ENCODE assay signal across 1 cellular context in the genomic region with DNA sequence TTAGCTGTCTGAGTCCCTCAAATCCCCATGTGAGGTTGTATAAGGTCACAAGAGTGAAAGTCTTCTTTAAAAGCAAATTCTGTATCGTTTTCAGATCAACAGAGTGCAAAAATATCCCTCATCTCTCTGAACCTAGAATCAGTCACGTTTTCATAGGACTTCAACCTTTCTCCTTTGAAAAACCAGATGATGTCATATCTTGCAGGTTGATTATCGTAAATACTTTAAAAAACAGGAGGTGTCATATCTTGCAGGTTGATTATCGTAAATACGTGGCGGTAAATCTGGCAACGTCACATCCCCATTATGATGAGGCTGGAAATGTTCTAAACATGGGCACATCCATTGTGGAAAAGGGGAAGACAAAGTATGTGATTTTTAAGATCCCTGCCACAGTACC.
TF ChIP-seq lines count a peak whose summit lies in the region.

No MANE protein-coding gene starts in this region.

TF ChIP-seq in HepG2, 621 proteins besides CTCF, POLR2A, EP300 and RAD21:
- TF ChIP-seq, protein P1, sequence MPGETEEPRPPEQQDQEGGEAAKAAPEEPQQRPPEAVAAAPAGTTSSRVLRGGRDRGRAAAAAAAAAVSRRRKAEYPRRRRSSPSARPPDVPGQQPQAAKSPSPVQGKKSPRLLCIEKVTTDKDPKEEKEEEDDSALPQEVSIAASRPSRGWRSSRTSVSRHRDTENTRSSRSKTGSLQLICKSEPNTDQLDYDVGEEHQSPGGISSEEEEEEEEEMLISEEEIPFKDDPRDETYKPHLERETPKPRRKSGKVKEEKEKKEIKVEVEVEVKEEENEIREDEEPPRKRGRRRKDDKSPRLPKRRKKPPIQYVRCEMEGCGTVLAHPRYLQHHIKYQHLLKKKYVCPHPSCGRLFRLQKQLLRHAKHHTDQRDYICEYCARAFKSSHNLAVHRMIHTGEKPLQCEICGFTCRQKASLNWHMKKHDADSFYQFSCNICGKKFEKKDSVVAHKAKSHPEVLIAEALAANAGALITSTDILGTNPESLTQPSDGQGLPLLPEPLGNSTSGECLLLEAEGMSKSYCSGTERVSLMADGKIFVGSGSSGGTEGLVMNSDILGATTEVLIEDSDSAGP (CRISPR knock-in tag; IDR thresholded peaks at IDR 0.05; ENCODE audit: borderline replicate concordance): no peak
- peak; percentile 76 for TF ChIP-seq CREB1 (IDR thresholded peaks at IDR 0.05)
- TF ChIP-seq CREB1 (CRISPR knock-in tag; IDR thresholded peaks at IDR 0.05): no peak
- no peak for TF ChIP-seq KLF11 (CRISPR knock-in tag; IDR thresholded peaks at IDR 0.05)
- TF ChIP-seq ATF7 (IDR thresholded peaks at IDR 0.05): peak; percentile 85
- TF ChIP-seq ATF7 (CRISPR knock-in tag; IDR thresholded peaks at IDR 0.05): no peak
- TF ChIP-seq, protein P2, sequence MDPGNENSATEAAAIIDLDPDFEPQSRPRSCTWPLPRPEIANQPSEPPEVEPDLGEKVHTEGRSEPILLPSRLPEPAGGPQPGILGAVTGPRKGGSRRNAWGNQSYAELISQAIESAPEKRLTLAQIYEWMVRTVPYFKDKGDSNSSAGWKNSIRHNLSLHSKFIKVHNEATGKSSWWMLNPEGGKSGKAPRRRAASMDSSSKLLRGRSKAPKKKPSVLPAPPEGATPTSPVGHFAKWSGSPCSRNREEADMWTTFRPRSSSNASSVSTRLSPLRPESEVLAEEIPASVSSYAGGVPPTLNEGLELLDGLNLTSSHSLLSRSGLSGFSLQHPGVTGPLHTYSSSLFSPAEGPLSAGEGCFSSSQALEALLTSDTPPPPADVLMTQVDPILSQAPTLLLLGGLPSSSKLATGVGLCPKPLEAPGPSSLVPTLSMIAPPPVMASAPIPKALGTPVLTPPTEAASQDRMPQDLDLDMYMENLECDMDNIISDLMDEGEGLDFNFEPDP (CRISPR knock-in tag; conservative IDR thresholded peaks at IDR 0.05): no peak
- no peak for TF ChIP-seq ZNF589 (CRISPR knock-in tag; conservative IDR thresholded peaks at IDR 0.05)
- TF ChIP-seq SMC3 (IDR thresholded peaks at IDR 0.05; ENCODE audit: low read length): no peak
- TF ChIP-seq ZBTB3 (CRISPR knock-in tag; IDR thresholded peaks at IDR 0.05; ENCODE audit: borderline replicate concordance, low read depth): no peak
- TF ChIP-seq, protein P3, sequence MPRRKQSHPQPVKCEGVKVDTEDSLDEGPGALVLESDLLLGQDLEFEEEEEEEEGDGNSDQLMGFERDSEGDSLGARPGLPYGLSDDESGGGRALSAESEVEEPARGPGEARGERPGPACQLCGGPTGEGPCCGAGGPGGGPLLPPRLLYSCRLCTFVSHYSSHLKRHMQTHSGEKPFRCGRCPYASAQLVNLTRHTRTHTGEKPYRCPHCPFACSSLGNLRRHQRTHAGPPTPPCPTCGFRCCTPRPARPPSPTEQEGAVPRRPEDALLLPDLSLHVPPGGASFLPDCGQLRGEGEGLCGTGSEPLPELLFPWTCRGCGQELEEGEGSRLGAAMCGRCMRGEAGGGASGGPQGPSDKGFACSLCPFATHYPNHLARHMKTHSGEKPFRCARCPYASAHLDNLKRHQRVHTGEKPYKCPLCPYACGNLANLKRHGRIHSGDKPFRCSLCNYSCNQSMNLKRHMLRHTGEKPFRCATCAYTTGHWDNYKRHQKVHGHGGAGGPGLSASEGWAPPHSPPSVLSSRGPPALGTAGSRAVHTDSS (CRISPR knock-in tag; conservative IDR thresholded peaks at IDR 0.05): no peak
- TF ChIP-seq ZNF460 (CRISPR knock-in tag; IDR thresholded peaks at IDR 0.05; ENCODE audit: borderline replicate concordance): no peak
TF ChIP-seq in HepG2: peak in this region for 2.
